Comparison of ENCODE assay signal across 8 cellular contexts in genomic region chr2:120013569-120014223, GRCh38. TPM values are rescaled to one million over a fixed set of nuclear protein-coding genes. Genes with fewer than 3 reads are reported as not detected.
DNase-seq lines count a peak whose midpoint lies in the region; ATAC-seq and TF ChIP-seq lines count a peak whose summit lies in the region.

No MANE protein-coding gene starts in this region.

- H3K36me3 Mint-ChIP-seq in CD8-positive, alpha-beta memory T cell = peaks cover 0 to 3% (median 0%) of the 10 kb centered on the region in 3 donors
- H3K36me3 Mint-ChIP-seq in activated T-cell treated with anti-CD3 and anti-CD28 coated beads, Interleukin-2, amount 50 U/mL, for 4 hours (ENCODE audit: insufficient read depth) = no peaks in the 10 kb centered on the region

- no peaks in the 10 kb centered on the region for H3K9me3 ChIP-seq in CD8-positive, alpha-beta memory T cell (ENCODE audit: low read length)
- H3K9me3 ChIP-seq in hepatocyte (ENCODE audit: low read depth) (no peaks in the 10 kb centered on the region), skeletal muscle satellite cell (replicated peaks; ENCODE audit: low read length) (no peaks in the 10 kb centered on the region)

- H3K9me2 ChIP-seq in hepatocyte (replicated peaks; ENCODE audit: insufficient read depth) = no peaks in the 10 kb centered on the region

- H3K9ac ChIP-seq in skeletal muscle satellite cell (ENCODE audit: low read depth, low read length) = peak overlapping the region; percentile 88

- peak overlapping the region; percentile 77 for H3K4me2 ChIP-seq in hepatocyte
- H3K4me2 ChIP-seq in skeletal muscle satellite cell (ENCODE audit: low read length) = peak overlapping the region; percentile 87

- H3K79me2 ChIP-seq in hepatocyte = peaks cover 53% of the 10 kb centered on the region

- peaks cover 22 to 37% (median 25%) of the 10 kb centered on the region in 3 donors for H3K4me1 Mint-ChIP-seq in CD8-positive, alpha-beta memory T cell
- H3K4me1 Mint-ChIP-seq in activated T-cell treated with anti-CD3 and anti-CD28 coated beads, Interleukin-2, amount 50 U/mL, for 4 hours (ENCODE audit: low read depth) = peaks cover 18% of the 10 kb centered on the region

- H3K27me3 ChIP-seq in CD8-positive, alpha-beta memory T cell (ENCODE audit: insufficient read depth, low read length, poor library complexity, severe bottlenecking) = no peaks in the 10 kb centered on the region
- H3K27me3 ChIP-seq in hepatocyte (no peaks in the 10 kb centered on the region), skeletal muscle satellite cell (ENCODE audit: control insufficient read depth, insufficient read depth, low read length) (no peaks in the 10 kb centered on the region)

- peak overlapping the region; percentile 77 for H2AFZ ChIP-seq in hepatocyte

- peaks cover 0 to 2% of the 10 kb centered on the region in 2 donors for H3K27me3 Mint-ChIP-seq in CD8-positive, alpha-beta memory T cell
- H3K27me3 Mint-ChIP-seq in activated T-cell treated with anti-CD3 and anti-CD28 coated beads, Interleukin-2, amount 50 U/mL, for 4 hours (ENCODE audit: low read depth) = no peaks in the 10 kb centered on the region

- H3K4me1 ChIP-seq in CD8-positive, alpha-beta memory T cell (ENCODE audit: insufficient read depth, low read length) = peaks cover 12% of the 10 kb centered on the region
- H3K4me1 ChIP-seq in hepatocyte (ENCODE audit: insufficient read depth) (peaks cover 4% of the 10 kb centered on the region), skeletal muscle satellite cell (ENCODE audit: control insufficient read depth, insufficient read depth, low read length) (peaks cover 22% of the 10 kb centered on the region)

- WGBS in hepatocyte (ENCODE audit: low lambda C conversion rate, missing lambda C conversion rate) = 11% methylated on average over 19 of the region's 19 CpGs

- peak overlapping the region; percentile 79 to 90 (median 85) for H3K4me3 Mint-ChIP-seq in CD8-positive, alpha-beta memory T cell
- peak overlapping the region; percentile 77 for H3K4me3 Mint-ChIP-seq in activated T-cell treated with anti-CD3 and anti-CD28 coated beads, Interleukin-2, amount 50 U/mL, for 4 hours

- H3K27ac Mint-ChIP-seq in CD8-positive, alpha-beta memory T cell = peak overlapping the region in 4 of 8 donors; percentile 47 to 82 (median 78)

- POLR2A ChIA-PET in CD8-positive, alpha-beta memory T cell (lab: Charles Lee) = interaction anchor here (1.0 to 1.2 kb wide), 2 partner anchors 45 to 163 kb away, joined by 3 to 5 read pairs; no protein-coding TSS in a partner anchor

- no peaks in the 10 kb centered on the region for H3K9me3 Mint-ChIP-seq in CD8-positive, alpha-beta memory T cell
- H3K9me3 Mint-ChIP-seq in activated T-cell treated with anti-CD3 and anti-CD28 coated beads, Interleukin-2, amount 50 U/mL, for 4 hours = no peaks in the 10 kb centered on the region

- H3K4me3 ChIP-seq in CD8-positive, alpha-beta memory T cell (ENCODE audit: low read length) = peak overlapping the region; percentile 70
- H3K4me3 ChIP-seq in hepatocyte (peak overlapping the region; percentile 87), skeletal muscle satellite cell (ENCODE audit: low read length) (peak overlapping the region; percentile 91)

- CTCF ChIA-PET in CD8-positive, alpha-beta memory T cell (lab: Charles Lee) = interaction anchor here (1.5 kb wide), 1 partner anchor 163 kb away, joined by 7 read pairs; no protein-coding TSS in a partner anchor

- H4K20me1 ChIP-seq in hepatocyte (ENCODE audit: insufficient read depth, poor library complexity, severe bottlenecking) = peaks cover 6% of the 10 kb centered on the region

- H3K27ac ChIP-seq in CD8-positive, alpha-beta memory T cell (ENCODE audit: low read depth, low read length) = peak overlapping the region; percentile 54
- peak overlapping the region; percentile 97 for H3K27ac ChIP-seq in hepatocyte

- no peak for TF ChIP-seq CTCF in hepatocyte (IDR thresholded peaks at IDR 0.05; ENCODE audit: poor library complexity)

- H3K36me3 ChIP-seq in CD8-positive, alpha-beta memory T cell (ENCODE audit: insufficient read depth, low read length) = no peaks in the 10 kb centered on the region
- H3K36me3 ChIP-seq in hepatocyte (replicated peaks; ENCODE audit: insufficient read depth, low read depth) (no peaks in the 10 kb centered on the region), skeletal muscle satellite cell (ENCODE audit: insufficient read depth, low read length) (no peaks in the 10 kb centered on the region)

- ATAC-seq in HG02870 (IDR thresholded peaks at IDR 0.05; ENCODE audit: unreplicated experiment) (peak; percentile 7), HG02884 (IDR thresholded peaks at IDR 0.05; ENCODE audit: unreplicated experiment) (no peak)
- ATAC-seq in activated T-cell treated with anti-CD3 and anti-CD28 coated beads, Interleukin-2, amount 50 U/mL, for 4 hours = no peak

- peak in 1 of 5 donors; percentile 7 for DNase-seq in CD8-positive, alpha-beta memory T cell
- peak; percentile 7 for DNase-seq in activated T-cell treated with anti-CD3 and anti-CD28 coated beads, Interleukin-2, amount 50 U/mL, for 4 hours
- DNase-seq in hepatocyte (ENCODE audit: low spot score) (no peak), cortex of kidney (lab: John Stamatoyannopoulos, UW) (no peak), T-helper 9 cell (no peak)

RNA-seq across cellular contexts. Expression of gene EPB41L5, which starts 0.8 kb away (rescaled TPM):
- total RNA-seq in CD8-positive, alpha-beta memory T cell = 1 to 10 TPM; 3.3 to 4.0 TPM
- 3.8 TPM for polyA plus RNA-seq in CD8-positive, alpha-beta memory T cell
- total RNA-seq in activated T-cell treated with anti-CD3 and anti-CD28 coated beads, Interleukin-2, amount 50 U/mL, for 4 hours = 1 to 10 TPM; 2.7 to 3.1 (median 2.8) TPM
- 41.7 and 42.2 TPM in 2 replicates for total RNA-seq in hepatocyte
- 24.8 and 31.1 TPM in 2 replicates for polyA plus RNA-seq in hepatocyte
- total RNA-seq in skeletal muscle satellite cell (2012; rRNA removed) = 23.4 and 27.9 TPM in 2 replicates
